In the genomic region with DNA sequence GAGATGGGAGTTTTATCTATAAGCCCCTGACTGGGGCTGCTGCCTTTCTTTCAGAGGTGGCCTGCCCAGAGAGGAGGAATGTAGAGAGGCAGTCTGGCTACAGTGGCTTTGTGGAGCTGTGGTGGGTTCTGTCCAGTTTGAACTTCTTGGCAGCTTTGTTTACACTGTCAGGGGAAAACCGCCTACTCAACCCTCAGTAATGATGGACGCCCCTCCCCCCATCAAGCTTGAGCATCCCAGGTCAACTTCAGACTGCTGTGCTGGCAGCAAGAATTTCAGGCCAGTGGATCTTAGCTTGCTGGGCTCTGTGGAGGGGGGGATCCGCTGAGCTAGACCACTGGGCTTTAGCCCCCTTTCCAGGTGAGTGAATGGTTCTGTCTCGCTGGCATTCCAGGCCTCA, we compare ENCODE assay signal across 7 cellular contexts. TPM values are rescaled to one million over a fixed set of nuclear protein-coding genes. Genes with fewer than 3 reads are reported as not detected.
DNase-seq lines count a peak whose midpoint lies in the region; ATAC-seq, FAIRE-seq and TF ChIP-seq lines count a peak whose summit lies in the region.
"Not testable (repeated sequence)": the region's sequence is repeated elsewhere in the genome, so short reads cannot be mapped to it uniquely, and the experiment has no call there.

No MANE protein-coding gene starts in this region.

- TF ChIP-seq RAD21 in IMR-90 (IDR thresholded peaks at IDR 0.05; ENCODE audit: low read length), result not testable (repeated sequence)

- H3K4me3 ChIP-seq in IMR-90 (ENCODE audit: insufficient read depth, low read depth, low read length); astrocyte (ENCODE audit: insufficient read depth, low read depth, low read length); mesodermal cell (ENCODE audit: extremely low read depth, insufficient read depth, low read length, poor library complexity, severe bottlenecking); thyroid gland (replicated peaks in 1 of 3): not testable (repeated sequence)

- not testable (repeated sequence) for TF ChIP-seq CTCF in IMR-90 (conservative IDR thresholded peaks at IDR 0.05; ENCODE audit: low read depth, low read length); astrocyte (IDR thresholded peaks at IDR 0.05; ENCODE audit: insufficient read depth, low read depth, low read length); thyroid gland (IDR thresholded peaks at IDR 0.05)

- H3K14ac ChIP-seq in IMR-90 (replicated peaks; ENCODE audit: low read depth, low read length), result not testable (repeated sequence)

- not testable (repeated sequence) for H2AK9ac ChIP-seq in IMR-90 (replicated peaks; ENCODE audit: low read depth, low read length, poor library complexity)

- H2BK120ac ChIP-seq in IMR-90 (ENCODE audit: low read depth, low read length), result not testable (repeated sequence)

- peak; percentile 46; the same call in 1 of the 2 replicates for ATAC-seq in IMR-90 (ENCODE audit: low read depth)

- peaks cover 17% of the 10 kb centered on the region for H3K4me1 Mint-ChIP-seq in astrocyte (ENCODE audit: low read depth, unreplicated experiment)

- H4K8ac ChIP-seq in IMR-90 (ENCODE audit: low read depth in 2 of 2, low read length in 2 of 2), result not testable (repeated sequence)

- H3K36me3 ChIP-seq in IMR-90 (ENCODE audit: control insufficient read depth, insufficient read depth, low read length); astrocyte (ENCODE audit: insufficient read depth, low read length); mesodermal cell (ENCODE audit: control insufficient read depth, insufficient read depth, low read length); thyroid gland: not testable (repeated sequence)

- BruUV-seq in IMR-90 (replicated peaks; lab: Mats Ljungman, UMichigan), result not testable (repeated sequence)

- H3K79me2 ChIP-seq in astrocyte (ENCODE audit: insufficient read depth, low read length), result not testable (repeated sequence)

- H4K20me1 ChIP-seq in IMR-90 (ENCODE audit: insufficient read depth, low read length); astrocyte (ENCODE audit: insufficient read depth, low read length): not testable (repeated sequence)

- POLR2A ChIA-PET in IMR-90 (lab: Charles Lee; ENCODE audit: unreplicated experiment), result not testable (repeated sequence)

- H4K5ac ChIP-seq in IMR-90 (ENCODE audit: low read depth, low read length), result not testable (repeated sequence)

- not testable (repeated sequence) for H3K9me3 Mint-ChIP-seq in astrocyte (ENCODE audit: unreplicated experiment)

- dilution Hi-C loops in IMR-90 (cut with HindIII; ENCODE audit: low sequenced_read_pairs, unreplicated experiment), result not testable (repeated sequence)

- H3K27me3 ChIP-seq in IMR-90 (ENCODE audit: control insufficient read depth, insufficient read depth, low read length); astrocyte (ENCODE audit: insufficient read depth, low read length); thyroid gland: not testable (repeated sequence)

- H3K79me1 ChIP-seq in IMR-90 (ENCODE audit: low read depth in 1 of 2, low read length in 2 of 2), result not testable (repeated sequence)

- H3K4me3 Mint-ChIP-seq in astrocyte (ENCODE audit: unreplicated experiment), result not testable (repeated sequence)

- intact Hi-C loops in IMR-90 (cut with micrococcal nuclease); thyroid gland (cut with DNase I): not testable (repeated sequence)

- not testable (repeated sequence) for H3K9me1 ChIP-seq in IMR-90 (ENCODE audit: insufficient read depth, low read length)

- not testable (repeated sequence) for H3K27ac ChIP-seq in IMR-90 (ENCODE audit: insufficient read depth, low read length); astrocyte (ENCODE audit: low read depth, low read length); thyroid gland
- H3K27ac ChIP-seq in mesodermal cell (ENCODE audit: low read depth, low read length, severe bottlenecking), result peak overlapping the region; percentile 53

- H3K4ac ChIP-seq in IMR-90 (ENCODE audit: low read depth, low read length), result not testable (repeated sequence)

- H3K36me3 Mint-ChIP-seq in astrocyte (ENCODE audit: low read depth, unreplicated experiment), result not testable (repeated sequence)

- in situ Hi-C loops in IMR-90 (cut with MboI; ENCODE audit: low sequenced_read_pairs), result not testable (repeated sequence)

- peak overlapping the region; percentile 56 for H3K27ac Mint-ChIP-seq in astrocyte (ENCODE audit: unreplicated experiment)

- H2AK5ac ChIP-seq in IMR-90 (ENCODE audit: low read depth, low read length), result not testable (repeated sequence)

- H2AFZ ChIP-seq in IMR-90 (replicated peaks; ENCODE audit: low read length, poor library complexity), result peak overlapping the region; percentile 33
- not testable (repeated sequence) for H2AFZ ChIP-seq in astrocyte (ENCODE audit: low read depth, low read length)

- not testable (repeated sequence) for H2BK20ac ChIP-seq in IMR-90 (ENCODE audit: low read depth, low read length)

- 63% methylated on average over 1 of the region's 4 CpGs; no CpG with 5 or more reads in 1 of the 2 experiments for WGBS in IMR-90 (ENCODE audit: extremely low coverage in 2 of 2, insufficient read length in 1 of 2), 2 experiments
- 86 to 100% methylated on average over 2 of the region's 4 CpGs for WGBS in mesodermal cell (ENCODE audit: insufficient coverage in 2 of 2), 2 experiments
- 61 to 68% methylated on average over 2 to 4 of the region's 4 CpGs for whole genome bisulfite sequencing in thyroid gland, 2 donors

- not testable (repeated sequence) for FAIRE-seq in astrocyte (lab: Jason Lieb, UNC)

- H4K91ac ChIP-seq in IMR-90 (ENCODE audit: insufficient read depth, low read depth, low read length), result not testable (repeated sequence)

- peak; percentile 27 for DNase-seq in Daoy (ENCODE audit: low read depth)
- peak; percentile 37 for DNase-seq in IMR-90
- DNase-seq in RPMI7951 (ENCODE audit: low read depth), result peak; percentile 16
- DNase-seq in astrocyte (ENCODE audit: low read depth), result peak; percentile 8
- DNase-seq in iris pigment epithelial cell (ENCODE audit: low read depth), result peak; percentile 10
- DNase-seq in thyroid gland, result peak; percentile 11 to 28

- TF ChIP-seq POLR2A in IMR-90 (IDR thresholded peaks at IDR 0.05; ENCODE audit: low read depth, low read length); thyroid gland (IDR thresholded peaks at IDR 0.05): not testable (repeated sequence)

- H3K18ac ChIP-seq in IMR-90 (ENCODE audit: low read depth, low read length), result not testable (repeated sequence)

- H3K56ac ChIP-seq in IMR-90 (ENCODE audit: extremely low read depth, insufficient read depth, low read length), result not testable (repeated sequence)

- H3K23ac ChIP-seq in IMR-90 (ENCODE audit: low read depth, low read length), result not testable (repeated sequence)

- not testable (repeated sequence) for H3K9ac ChIP-seq in IMR-90 (ENCODE audit: low read depth, low read length); astrocyte (ENCODE audit: low read length)

- not testable (repeated sequence) for H3K4me2 ChIP-seq in IMR-90 (ENCODE audit: low read depth, low read length); astrocyte (ENCODE audit: low read length)

- CTCF ChIA-PET in IMR-90 (lab: Yijun Ruan, JAX), result not testable (repeated sequence)

- not testable (repeated sequence) for H3K9me3 ChIP-seq in IMR-90 (ENCODE audit: control insufficient read depth, insufficient read depth, low read length); astrocyte (ENCODE audit: insufficient read depth, low read depth, low read length); mesodermal cell (ENCODE audit: control insufficient read depth, low read length); thyroid gland

- not testable (repeated sequence) for H2BK5ac ChIP-seq in IMR-90 (ENCODE audit: low read depth, low read length, poor library complexity, severe bottlenecking)

- not testable (repeated sequence) for H2BK15ac ChIP-seq in IMR-90 (ENCODE audit: low read depth, low read length)

- not testable (repeated sequence) for H3K27me3 Mint-ChIP-seq in astrocyte (ENCODE audit: low read depth, unreplicated experiment)

- not testable (repeated sequence) for H3K4me1 ChIP-seq in IMR-90 (ENCODE audit: control insufficient read depth, insufficient read depth, low read length); astrocyte (ENCODE audit: insufficient read depth, low read length); mesodermal cell (ENCODE audit: control insufficient read depth, insufficient read depth, low read length, poor library complexity, severe bottlenecking); thyroid gland

RNA-seq across cellular contexts. Expression of a gene that starts 51.6 kb away (rescaled TPM):
- 13.6 and 15.8 TPM in 2 replicates for total RNA-seq in Daoy (2014; rRNA removed; shearing (Covaris generic))
- total RNA-seq in IMR-90 (2012; rRNA removed) (4.8 and 5.6 TPM in 2 replicates), astrocyte (9.4 and 11.5 TPM in 2 replicates), thyroid gland (10 to 100 TPM in 3 of 4 donors, 1 to 10 TPM in 1; 9.3 to 26.7 (median 19.2) TPM)
- polyA plus RNA-seq in IMR-90 (2012; rRNA removed), result 5.2 and 7.0 TPM in 2 replicates
- polyA plus RNA-seq in IMR-90 (2012; cell fraction: cytosol; rRNA removed), result 1.1 and 1.5 TPM in 2 replicates
- polyA plus RNA-seq in IMR-90 (2012; cell fraction: nucleus; rRNA removed; ENCODE audit: low replicate concordance), result 2.9 and 22.6 TPM in 2 replicates
- 6.5 and 7.2 TPM in 2 replicates for total RNA-seq in RPMI7951 (2014; rRNA removed; shearing (Covaris generic))
- polyA plus RNA-seq in mesodermal cell (2013, experiment 1 of 2), result 5.9 TPM
- 10.4 TPM for polyA plus RNA-seq in mesodermal cell (2013, experiment 2 of 2)
